Comparison of ENCODE assay signal across 1 cellular context in the genomic region with DNA sequence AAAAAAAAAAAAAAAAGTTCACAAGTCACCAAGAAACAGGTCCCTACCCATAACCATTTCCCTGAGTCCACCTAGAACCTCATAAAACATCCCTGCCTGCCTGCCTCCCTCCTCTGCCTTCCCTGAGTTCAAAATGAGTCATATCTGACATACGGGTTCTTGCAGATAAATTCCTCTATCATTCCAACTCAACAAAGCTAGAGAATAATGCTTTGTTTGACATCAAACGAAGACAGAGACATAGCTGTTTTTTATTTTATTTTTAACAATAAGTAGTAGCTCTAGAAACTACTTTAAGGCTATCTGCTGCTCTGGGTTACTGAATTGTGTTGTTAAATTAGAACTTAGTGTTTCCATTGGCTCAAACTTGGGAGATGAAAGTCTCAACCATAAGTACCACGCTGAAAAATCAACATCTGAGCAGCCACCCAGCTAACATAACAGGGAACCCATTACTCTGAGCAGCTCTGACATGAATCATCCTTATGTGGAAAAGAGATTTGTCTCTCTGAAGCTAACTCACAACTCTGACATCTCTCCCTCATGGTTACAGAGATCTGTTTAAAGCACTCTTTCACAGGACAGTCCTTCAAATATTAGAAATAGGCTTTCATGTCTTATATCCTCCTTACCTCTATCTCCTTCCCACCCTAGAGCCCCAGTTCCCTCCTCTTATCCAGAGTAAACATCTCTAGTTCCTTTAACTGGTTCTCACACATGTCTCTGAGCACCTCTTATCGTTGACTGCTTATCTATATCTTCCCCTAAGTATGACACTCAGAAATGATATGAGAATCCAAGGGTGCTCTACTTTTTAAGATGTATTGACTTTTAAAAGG.
TF ChIP-seq lines count a peak whose summit lies in the region.

No MANE protein-coding gene starts in this region.

TF ChIP-seq in K562, 482 proteins besides CTCF, POLR2A, EP300 and RAD21 (continued from another document and continues in another):
- TF ChIP-seq, protein P1, sequence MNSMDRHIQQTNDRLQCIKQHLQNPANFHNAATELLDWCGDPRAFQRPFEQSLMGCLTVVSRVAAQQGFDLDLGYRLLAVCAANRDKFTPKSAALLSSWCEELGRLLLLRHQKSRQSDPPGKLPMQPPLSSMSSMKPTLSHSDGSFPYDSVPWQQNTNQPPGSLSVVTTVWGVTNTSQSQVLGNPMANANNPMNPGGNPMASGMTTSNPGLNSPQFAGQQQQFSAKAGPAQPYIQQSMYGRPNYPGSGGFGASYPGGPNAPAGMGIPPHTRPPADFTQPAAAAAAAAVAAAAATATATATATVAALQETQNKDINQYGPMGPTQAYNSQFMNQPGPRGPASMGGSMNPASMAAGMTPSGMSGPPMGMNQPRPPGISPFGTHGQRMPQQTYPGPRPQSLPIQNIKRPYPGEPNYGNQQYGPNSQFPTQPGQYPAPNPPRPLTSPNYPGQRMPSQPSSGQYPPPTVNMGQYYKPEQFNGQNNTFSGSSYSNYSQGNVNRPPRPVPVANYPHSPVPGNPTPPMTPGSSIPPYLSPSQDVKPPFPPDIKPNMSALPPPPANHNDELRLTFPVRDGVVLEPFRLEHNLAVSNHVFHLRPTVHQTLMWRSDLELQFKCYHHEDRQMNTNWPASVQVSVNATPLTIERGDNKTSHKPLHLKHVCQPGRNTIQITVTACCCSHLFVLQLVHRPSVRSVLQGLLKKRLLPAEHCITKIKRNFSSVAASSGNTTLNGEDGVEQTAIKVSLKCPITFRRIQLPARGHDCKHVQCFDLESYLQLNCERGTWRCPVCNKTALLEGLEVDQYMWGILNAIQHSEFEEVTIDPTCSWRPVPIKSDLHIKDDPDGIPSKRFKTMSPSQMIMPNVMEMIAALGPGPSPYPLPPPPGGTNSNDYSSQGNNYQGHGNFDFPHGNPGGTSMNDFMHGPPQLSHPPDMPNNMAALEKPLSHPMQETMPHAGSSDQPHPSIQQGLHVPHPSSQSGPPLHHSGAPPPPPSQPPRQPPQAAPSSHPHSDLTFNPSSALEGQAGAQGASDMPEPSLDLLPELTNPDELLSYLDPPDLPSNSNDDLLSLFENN (IDR thresholded peaks at IDR 0.05; ENCODE audit: low read depth in 2 of 2, low read length in 2 of 2) = 0 out of 4 replicates have a peak, but pooled peaks of 1 of the 2 experiments have one; percentile 32
- TF ChIP-seq ZNF764 (CRISPR knock-in tag; IDR thresholded peaks at IDR 0.05; ENCODE audit: low read depth) (no peak), ZBTB40 (IDR thresholded peaks at IDR 0.05) (peak; percentile 10; the same call in 1 of the 2 replicates), ZBTB40 (CRISPR knock-in tag; IDR thresholded peaks at IDR 0.05) (no peak), TBL1XR1 (IDR thresholded peaks at IDR 0.05; ENCODE audit: low read length in 2 of 2) (peak in 1 of 2 experiments; percentile 73; a peak in 1 of 4 replicates), ZNF224 (CRISPR knock-in tag; IDR thresholded peaks at IDR 0.05) (no peak), HMG20A (CRISPR knock-in tag; conservative IDR thresholded peaks at IDR 0.05) (no peak), ZNF146 (CRISPR knock-in tag; IDR thresholded peaks at IDR 0.05; ENCODE audit: unreplicated experiment) (no peak), ZNF197 (CRISPR knock-in tag; IDR thresholded peaks at IDR 0.05; ENCODE audit: low read depth) (no peak), NR0B1 (IDR thresholded peaks at IDR 0.05; ENCODE audit: partially characterized antibody) (no peak), NCOR1 (IDR thresholded peaks at IDR 0.05) (peak; percentile 78), ARID3B (CRISPR knock-in tag; IDR thresholded peaks at IDR 0.05; ENCODE audit: borderline replicate concordance) (no peak), YY1 (IDR thresholded peaks at IDR 0.05; ENCODE audit: borderline replicate concordance in 1 of 3, control insufficient read depth in 1 of 3, extremely low read depth in 1 of 3, insufficient read depth in 3 of 3, insufficient read length in 1 of 3, insufficient replicate concordance in 2 of 3, low read depth in 1 of 3, low read length in 2 of 3) (no peak), MED1 (CRISPR knock-in tag; IDR thresholded peaks at IDR 0.05; ENCODE audit: borderline replicate concordance) (no peak), BMI1 (IDR thresholded peaks at IDR 0.05; ENCODE audit: low read length) (no peak), ZNF282 (CRISPR knock-in tag; IDR thresholded peaks at IDR 0.05) (no peak), DACH1 (IDR thresholded peaks at IDR 0.05; ENCODE audit: partially characterized antibody) (peak; percentile 27), ZNF444 (CRISPR knock-in tag; IDR thresholded peaks at IDR 0.05) (no peak), SNAPC5 (CRISPR knock-in tag; IDR thresholded peaks at IDR 0.05) (no peak), GABPB1 (CRISPR knock-in tag; IDR thresholded peaks at IDR 0.05) (no peak), REST (CRISPR knock-in tag; IDR thresholded peaks at IDR 0.05; ENCODE audit: low read depth) (no peak), PURB (CRISPR knock-in tag; IDR thresholded peaks at IDR 0.05; ENCODE audit: low read depth) (no peak)
- TF ChIP-seq, protein P2, sequence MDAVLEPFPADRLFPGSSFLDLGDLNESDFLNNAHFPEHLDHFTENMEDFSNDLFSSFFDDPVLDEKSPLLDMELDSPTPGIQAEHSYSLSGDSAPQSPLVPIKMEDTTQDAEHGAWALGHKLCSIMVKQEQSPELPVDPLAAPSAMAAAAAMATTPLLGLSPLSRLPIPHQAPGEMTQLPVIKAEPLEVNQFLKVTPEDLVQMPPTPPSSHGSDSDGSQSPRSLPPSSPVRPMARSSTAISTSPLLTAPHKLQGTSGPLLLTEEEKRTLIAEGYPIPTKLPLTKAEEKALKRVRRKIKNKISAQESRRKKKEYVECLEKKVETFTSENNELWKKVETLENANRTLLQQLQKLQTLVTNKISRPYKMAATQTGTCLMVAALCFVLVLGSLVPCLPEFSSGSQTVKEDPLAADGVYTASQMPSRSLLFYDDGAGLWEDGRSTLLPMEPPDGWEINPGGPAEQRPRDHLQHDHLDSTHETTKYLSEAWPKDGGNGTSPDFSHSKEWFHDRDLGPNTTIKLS (IDR thresholded peaks at IDR 0.05; ENCODE audit: borderline replicate concordance, low read depth) = no peak
- TF ChIP-seq, protein P3, sequence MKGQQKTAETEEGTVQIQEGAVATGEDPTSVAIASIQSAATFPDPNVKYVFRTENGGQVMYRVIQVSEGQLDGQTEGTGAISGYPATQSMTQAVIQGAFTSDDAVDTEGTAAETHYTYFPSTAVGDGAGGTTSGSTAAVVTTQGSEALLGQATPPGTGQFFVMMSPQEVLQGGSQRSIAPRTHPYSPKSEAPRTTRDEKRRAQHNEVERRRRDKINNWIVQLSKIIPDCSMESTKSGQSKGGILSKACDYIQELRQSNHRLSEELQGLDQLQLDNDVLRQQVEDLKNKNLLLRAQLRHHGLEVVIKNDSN (CRISPR knock-in tag; IDR thresholded peaks at IDR 0.05) = no peak
